In the genomic region with DNA sequence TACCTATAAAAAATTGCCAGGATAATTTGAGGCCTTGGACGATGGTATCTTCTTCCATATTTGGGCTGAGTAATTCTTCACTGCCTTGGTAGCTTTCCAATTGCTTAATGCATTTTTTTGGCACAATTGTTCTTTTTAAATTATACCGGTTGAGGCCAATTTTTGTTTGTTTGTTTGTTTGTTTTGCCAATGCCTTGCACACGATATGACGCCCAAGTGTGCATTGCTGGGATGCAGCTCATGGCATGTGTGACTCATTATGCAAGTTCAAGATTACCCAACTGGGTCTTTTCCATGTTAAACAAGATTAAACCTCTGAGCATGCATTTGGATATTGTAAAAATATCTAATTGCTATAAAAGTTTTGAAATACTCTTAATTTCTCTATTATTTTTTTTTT, we compare ENCODE assay signal across 18 cellular contexts.
DNase-seq lines count a peak whose midpoint lies in the region; FAIRE-seq and TF ChIP-seq lines count a peak whose summit lies in the region.
"Had no signal": no experiment of that assay in that cellular context is flagged by ENCODE, and none has a peak within 500 bp of the region (broad histone marks: within the 10 kb centered on the region; RNA-seq: fewer than 3 reads in every experiment).

No MANE protein-coding gene starts in this region.

- H3K9me3 ChIP-seq in astrocyte (ENCODE audit: insufficient read depth, low read depth, low read length) (no peaks in the 10 kb centered on the region), right atrium auricular region (no peaks in the 10 kb centered on the region)
- H3K9me3 ChIP-seq: BE2C, HAP-1 had no signal

- no peak for FAIRE-seq in astrocyte (lab: Jason Lieb, UNC)
- FAIRE-seq: GM12878 had no signal

- H3K27me3 Mint-ChIP-seq in astrocyte (ENCODE audit: low read depth, unreplicated experiment), result no peaks in the 10 kb centered on the region
- H3K27me3 Mint-ChIP-seq: CD4-positive, alpha-beta memory T cell had no signal

- H3K9ac ChIP-seq in astrocyte (ENCODE audit: low read length), result no peak overlapping the region

- H3K4me2 ChIP-seq in astrocyte (ENCODE audit: low read length), result no peak overlapping the region

- no peaks in the 10 kb centered on the region for H3K9me3 Mint-ChIP-seq in astrocyte (ENCODE audit: unreplicated experiment)

- H3K4me3 ChIP-seq in astrocyte (ENCODE audit: insufficient read depth, low read depth, low read length) (no peak overlapping the region), fibroblast of pulmonary artery (replicated peaks; ENCODE audit: low read depth, low read length) (no peak overlapping the region), right atrium auricular region (no peak overlapping the region)
- H3K4me3 ChIP-seq: GM12878, HAP-1 had no signal

- no peak overlapping the region for H2AFZ ChIP-seq in astrocyte (ENCODE audit: low read depth, low read length)

- H3K79me2 ChIP-seq in astrocyte (ENCODE audit: insufficient read depth, low read length), result no peaks in the 10 kb centered on the region

- no peaks in the 10 kb centered on the region for H3K36me3 Mint-ChIP-seq in astrocyte (ENCODE audit: low read depth, unreplicated experiment)
- H3K36me3 Mint-ChIP-seq: CD4-positive, alpha-beta memory T cell had no signal

- H3K27ac Mint-ChIP-seq in astrocyte (ENCODE audit: unreplicated experiment), result no peak overlapping the region
- H3K27ac Mint-ChIP-seq: CD4-positive, alpha-beta memory T cell had no signal

- H3K36me3 ChIP-seq in astrocyte (ENCODE audit: insufficient read depth, low read length) (no peaks in the 10 kb centered on the region), right atrium auricular region (no peaks in the 10 kb centered on the region)
- H3K36me3 ChIP-seq: BE2C, HAP-1 had no signal

- H3K27ac ChIP-seq in astrocyte (ENCODE audit: low read depth, low read length), result no peak overlapping the region
- no peak overlapping the region for H3K27ac ChIP-seq in right atrium auricular region
- H3K27ac ChIP-seq: HL-60 had no signal

- no peak overlapping the region for H3K4me3 Mint-ChIP-seq in astrocyte (ENCODE audit: unreplicated experiment)
- H3K4me3 Mint-ChIP-seq: CD4-positive, alpha-beta memory T cell had no signal

- H3K4me1 Mint-ChIP-seq in astrocyte (ENCODE audit: low read depth, unreplicated experiment), result peaks cover under 1% of the 10 kb centered on the region
- H3K4me1 Mint-ChIP-seq: CD4-positive, alpha-beta memory T cell had no signal

- H3K4me1 ChIP-seq in astrocyte (ENCODE audit: insufficient read depth, low read length) (no peaks in the 10 kb centered on the region), right atrium auricular region (no peaks in the 10 kb centered on the region)
- H3K4me1 ChIP-seq: BE2C had no signal

- no peak for TF ChIP-seq CTCF in AG09319 (IDR thresholded peaks at IDR 0.05; ENCODE audit: low read depth, low read length)
- no peak for TF ChIP-seq CTCF in astrocyte (IDR thresholded peaks at IDR 0.05; ENCODE audit: insufficient read depth, low read depth, low read length)
- TF ChIP-seq CTCF in fibroblast of pulmonary artery (IDR thresholded peaks at IDR 0.05; ENCODE audit: low read length, missing control alignments), result no peak
- no peak for TF ChIP-seq CTCF in right atrium auricular region (IDR thresholded peaks at IDR 0.05)

- no peaks in the 10 kb centered on the region for H4K20me1 ChIP-seq in astrocyte (ENCODE audit: insufficient read depth, low read length)

- no peaks in the 10 kb centered on the region for H3K27me3 ChIP-seq in astrocyte (ENCODE audit: insufficient read depth, low read length)
- no peaks in the 10 kb centered on the region for H3K27me3 ChIP-seq in right atrium auricular region
- H3K27me3 ChIP-seq: BE2C had no signal

- DNase-seq in AG09319 (ENCODE audit: extremely low read depth, low read depth) (peak; percentile 4), HS-27A (ENCODE audit: low read depth) (peak; percentile 4), astrocyte (ENCODE audit: low read depth) (peak; percentile 26), fibroblast of pulmonary artery (ENCODE audit: low read depth) (peak; percentile 48), right atrium auricular region (ENCODE audit: low spot score) (no peak), C1 segment of cervical spinal cord (lab: John Stamatoyannopoulos, UW) (no peak), NCI-H1930 (lab: John Stamatoyannopoulos, UW) (no peak), SIG-M5 treated with dmso at 0.1 percent for 504 hours (lab: John Stamatoyannopoulos, UW; ENCODE audit: unreplicated experiment) (no peak)
- DNase-seq: BE2C; Calu3; CD4-positive, alpha-beta memory T cell; NCI-H1436; NCI-H2029 treated with DMSO at 0.1 percent for 48 hours; NCI-H524; SW 1271 had no signal

Comparison
In these comparisons a context has a peak if more than half of its experiments do, and no peak if none do; other contexts are left out.
1. DNase-seq: peak in AG09319 (single experiment), HS-27A (single experiment), astrocyte (single experiment) and fibroblast of pulmonary artery (single experiment); none in right atrium auricular region (single experiment), C1 segment of cervical spinal cord (0 of 14), NCI-H1930 (0 of 2) and SIG-M5 treated with dmso at 0.1 percent for 504 hours (single experiment).